Comparison of ENCODE assay signal across 24 cellular contexts in the genomic region with DNA sequence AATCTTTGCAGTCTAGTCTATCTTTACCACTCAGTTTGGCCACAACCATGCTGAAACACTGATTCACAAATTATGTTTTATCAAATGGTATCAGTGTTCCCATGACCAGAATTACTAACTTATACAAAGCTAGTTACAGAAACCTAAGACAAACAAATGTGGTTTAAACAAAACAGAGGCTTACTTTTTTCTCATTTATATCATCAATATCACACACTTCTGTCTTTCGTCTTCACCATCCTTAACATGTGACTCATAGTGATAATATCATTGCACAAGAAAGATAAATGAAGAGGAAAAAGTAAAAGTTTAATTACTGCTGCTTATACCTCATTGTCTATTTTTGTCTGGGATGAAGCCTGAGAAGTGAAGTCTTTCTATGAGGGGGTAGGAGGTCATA.
"Had no signal": no experiment of that assay in that cellular context is flagged by ENCODE, and none has a peak within 500 bp of the region (broad histone marks: within the 10 kb centered on the region; RNA-seq: fewer than 3 reads in every experiment).

No MANE protein-coding gene starts in this region.

- H3K9me3 Mint-ChIP-seq: activated T-helper 2 cell treated with anti-CD3 and anti-CD28 coated beads, Interferon-gamma antibody, Interleukin-2, Interleukin-4, amounts not matched to agents 10 μg/mL and 5 μg/mL and 100 μg/mL, durations not matched to agents 14 hours and 24 hours and 36 hours; endodermal cell; nephron; T-helper 2 cell treated with Interferon-gamma antibody and Interleukin-4, amounts not matched to agents 5 μg/mL and 100 μg/mL, for 36 hours had no signal

- H3K4me1 Mint-ChIP-seq: nephron, T-cell had no signal

- H3K27ac ChIP-seq: adrenal gland, gastrocnemius medialis, neutrophil, pancreas, stomach, suprapubic skin, tibial nerve, VCaP had no signal

- H3K4me3 Mint-ChIP-seq: activated naive CD8-positive, alpha-beta T cell; endodermal cell; nephron; T-cell; T-helper 2 cell treated with Interferon-gamma antibody and Interleukin-4, amounts not matched to agents 5 μg/mL and 100 μg/mL, for 36 hours had no signal

- H3K4me3 ChIP-seq: adrenal gland, gastrocnemius medialis, pancreas, stomach, suprapubic skin, tibial nerve had no signal

- ATAC-seq: gastrocnemius medialis, left cardiac atrium, pancreas, right cardiac atrium, T-cell had no signal

- H3K27me3 ChIP-seq: adrenal gland, gastrocnemius medialis, neutrophil, pancreas, stomach, suprapubic skin, tibial nerve had no signal

- DNase-seq: activated CD4-positive, CD25-positive, alpha-beta regulatory T cell treated with anti-CD3 and anti-CD28 coated beads, Interleukin-2, amount 50 U/mL, for 72 hours; activated naive CD4-positive, alpha-beta T cell; activated T-cell treated with anti-CD3 and anti-CD28 coated beads, Interleukin-2, amount 50 U/mL, for 1 hour; adrenal gland; cerebellar nuclear complex; cortex of kidney; endodermal cell; gastrocnemius medialis; hypothalamus; islet precursor cell; left cardiac atrium; pancreas; right cardiac atrium; stimulated activated CD4-positive, alpha-beta T cell treated with anti-CD3 and anti-CD28 coated beads, Interleukin-12 subunit alpha, Interleukin-12 subunit beta, amount 100 ng/mL, for 4 hours; stomach; T-cell had no signal

- H3K27ac Mint-ChIP-seq: activated naive CD8-positive, alpha-beta T cell; activated T-helper 2 cell treated with anti-CD3 and anti-CD28 coated beads, Interferon-gamma antibody, Interleukin-2, Interleukin-4, amounts not matched to agents 10 μg/mL and 5 μg/mL and 100 μg/mL, durations not matched to agents 14 hours and 24 hours and 36 hours; endodermal cell; nephron; T-cell; T-helper 2 cell treated with Interferon-gamma antibody and Interleukin-4, amounts not matched to agents 5 μg/mL and 100 μg/mL, for 36 hours had no signal

- H3K27me3 Mint-ChIP-seq: activated naive CD8-positive, alpha-beta T cell; T-cell had no signal

- H3K36me3 ChIP-seq: adrenal gland, gastrocnemius medialis, neutrophil, pancreas, stomach, suprapubic skin, tibial nerve had no signal
